12 cellular contexts compared by ENCODE assay signal in genomic region chrX:78027798-78028197, GRCh38. TPM values are rescaled to one million over a fixed set of nuclear protein-coding genes. Genes with fewer than 3 reads are reported as not detected.
"Had no signal": no experiment of that assay in that cellular context is flagged by ENCODE, and none has a peak within 500 bp of the region (broad histone marks: within the 10 kb centered on the region; RNA-seq: fewer than 3 reads in every experiment).

No MANE protein-coding gene starts in this region.

- FAIRE-seq: H1, H54 had no signal

- DNase-seq: GM23248, GOT3, H7, H9, HCEC 1CT, HFFc6 had no signal

- H3K9me3 Mint-ChIP-seq: GM23338, HFFc6 had no signal

- ATAC-seq: GM23338, HCT116 had no signal

- H3K4me1 Mint-ChIP-seq: GM23338 had no signal

- H3K27ac Mint-ChIP-seq: GM23338, H9, HFFc6 had no signal

- H3K4me3 ChIP-seq: GM23248, GM23338, HAP-1 had no signal

- H3K4me2 ChIP-seq: GM23338 had no signal

- H3K36me3 ChIP-seq: HAP-1 had no signal

- H3K27ac ChIP-seq: GM23248 had no signal

- H3K9ac ChIP-seq: GM23248 had no signal

- H3K4me3 Mint-ChIP-seq: GM23338, H9, HFFc6 had no signal

- H3K9me3 ChIP-seq: HAP-1 had no signal

RNA-seq across cellular contexts. Expression of gene PGAM4, which starts 58.4 kb away (rescaled TPM):
- total RNA-seq: GM23248, H4 had no signal
- polyA plus RNA-seq: GM23248, GM23338 had no signal
